In genomic region chr4:3414421-3415279, GRCh38 we compare ENCODE assay signal across 10 cellular contexts. TPM values are rescaled to one million over a fixed set of nuclear protein-coding genes. Genes with fewer than 3 reads are reported as not detected.
DNase-seq lines count a peak whose midpoint lies in the region; ATAC-seq and TF ChIP-seq lines count a peak whose summit lies in the region.
"Had no signal": no experiment of that assay in that cellular context is flagged by ENCODE, and none has a peak within 500 bp of the region (broad histone marks: within the 10 kb centered on the region; RNA-seq: fewer than 3 reads in every experiment).

No MANE protein-coding gene starts in this region.

- DNase-seq in RWPE2 (ENCODE audit: low spot score) (peak; percentile 36), left ventricle myocardium superior (peak; percentile 33), posterior vena cava (ENCODE audit: low spot score) (peak; percentile 70), DMS153 (lab: John Stamatoyannopoulos, UW) (no peak)
- DNase-seq: activated T-cell treated with anti-CD3 and anti-CD28 coated beads, Interleukin-2, amount 50 U/mL, for 1 hour; erythroblast; NCI-H2081 had no signal

- H3K4me3 ChIP-seq in HUES64 (ENCODE audit: low read length) (no peak overlapping the region), RWPE2 (ENCODE audit: severe bottlenecking) (no peak overlapping the region)

- no peak for TF ChIP-seq CTCF in RWPE2 (IDR thresholded peaks at IDR 0.05; ENCODE audit: poor library complexity, severe bottlenecking)

- peaks cover 12% of the 10 kb centered on the region; the same call in 1 of the 2 replicates for H3K36me3 ChIP-seq in HUES64 (ENCODE audit: insufficient read depth, low read length)
- peaks cover 32% of the 10 kb centered on the region for H3K36me3 ChIP-seq in RWPE2 (ENCODE audit: low read depth)

- H3K9me3 ChIP-seq in HUES64 (ENCODE audit: insufficient read depth, low read depth, low read length) (no peaks in the 10 kb centered on the region), RWPE2 (ENCODE audit: severe bottlenecking) (no peaks in the 10 kb centered on the region)

- 93% methylated on average over 34 of the region's 37 CpGs for WGBS in HUES64

- ATAC-seq in RWPE2 (ENCODE audit: low read depth), result no peak
- no peak for ATAC-seq in left ventricle myocardium superior
- ATAC-seq in GM18858 (IDR thresholded peaks at IDR 0.05; ENCODE audit: unreplicated experiment), result no peak
- ATAC-seq in GM19035 (IDR thresholded peaks at IDR 0.05; ENCODE audit: unreplicated experiment), result no peak

- H3K27me3 ChIP-seq in HUES64 (ENCODE audit: insufficient read depth, low read length) (no peaks in the 10 kb centered on the region), RWPE2 (ENCODE audit: insufficient read depth, poor library complexity, severe bottlenecking) (no peaks in the 10 kb centered on the region)

- H3K9ac ChIP-seq in HUES64 (ENCODE audit: low read depth, low read length), result no peak overlapping the region

- H3K4me1 ChIP-seq in HUES64 (ENCODE audit: insufficient read depth, low read length), result no peaks in the 10 kb centered on the region
- H3K4me1 ChIP-seq in RWPE2 (ENCODE audit: insufficient read depth, poor library complexity, severe bottlenecking), result no peaks in the 10 kb centered on the region

- H3K27ac ChIP-seq in HUES64 (ENCODE audit: low read depth, low read length) (0 out of 2 replicates have a peak overlapping the region, but pooled peaks have one; percentile 18), RWPE2 (ENCODE audit: poor library complexity, severe bottlenecking) (no peak overlapping the region)

- intact Hi-C loops in left ventricle myocardium superior (cut with micrococcal nuclease) (no loop called here), posterior vena cava (cut with DNase I) (no loop called here)

RNA-seq across cellular contexts. Expression of gene HGFAC, which starts 27.1 kb away (rescaled TPM):
- 0.20 TPM for polyA plus RNA-seq in HUES64 (2013, experiment 1 of 2)
- polyA plus RNA-seq in HUES64 (2013, experiment 2 of 2), result 0.32 TPM
- total RNA-seq in left ventricle myocardium superior, result 0.67 TPM
- under 1 TPM in 1 of 2 donors, not detected in 1; 0.24 TPM for total RNA-seq in posterior vena cava

RNA-seq across cellular contexts. Expression of gene DOK7, which starts 48.5 kb away (rescaled TPM):
- polyA plus RNA-seq in HUES64 (2013, experiment 1 of 2), result 0.15 TPM
- 0.32 TPM for polyA plus RNA-seq in HUES64 (2013, experiment 2 of 2)
- total RNA-seq in left ventricle myocardium superior (35.5 TPM), posterior vena cava (under 1 TPM in 1 of 2 donors, not detected in 1; 0.14 TPM)

Comparison
In these comparisons a context has a peak if more than half of its experiments do, and no peak if none do; other contexts are left out.
1. RNA of gene DOK7, which starts 48.5 kb away (total RNA-seq): 35.5 TPM in left ventricle myocardium superior (single experiment); 0.14 TPM in posterior vena cava; every median in the first group is over 10 times any median in the second.